Comparison of ENCODE assay signal across 17 cellular contexts in the genomic region with DNA sequence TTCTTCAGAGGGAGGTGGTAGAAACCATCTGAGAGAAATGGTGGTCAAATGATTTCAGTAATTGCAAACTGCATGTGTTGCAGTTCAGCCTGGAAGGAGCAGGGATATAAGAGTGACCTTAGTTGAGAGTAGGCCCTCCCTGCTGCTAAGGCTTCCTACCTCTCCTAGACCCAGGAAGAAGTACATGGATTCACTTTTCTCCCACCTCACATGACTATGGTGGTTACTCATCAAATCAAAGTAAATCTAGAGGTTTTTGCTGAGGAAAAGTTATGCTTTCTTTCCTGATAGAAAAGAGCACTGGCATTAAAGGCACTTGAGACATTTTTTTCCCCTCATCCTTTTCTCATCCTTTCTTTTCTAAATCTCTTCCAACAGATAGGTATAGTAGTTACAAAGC.
"Had no signal": no experiment of that assay in that cellular context is flagged by ENCODE, and none has a peak within 500 bp of the region (broad histone marks: within the 10 kb centered on the region; RNA-seq: fewer than 3 reads in every experiment).

No MANE protein-coding gene starts in this region.

- H3K4me1 ChIP-seq: colonic mucosa, upper lobe of left lung had no signal

- H3K27me3 ChIP-seq: colonic mucosa, upper lobe of left lung had no signal

- H3K27ac Mint-ChIP-seq: activated CD8-positive, alpha-beta memory T cell treated with anti-CD3 and anti-CD28 coated beads, Interleukin-2, amount 10 ng/mL, durations not matched to agents 7 days and 5 days; activated naive CD8-positive, alpha-beta T cell treated with anti-CD3 and anti-CD28 coated beads for 36 hours; activated T-cell treated with anti-CD3 and anti-CD28 coated beads, Interleukin-2, amount 50 U/mL, for 24 hours; stimulated activated naive CD8-positive, alpha-beta T cell treated with anti-CD3 and anti-CD28 coated beads, Interleukin-15, Interleukin-2, amounts not matched to agents 100 ng/mL and 50 ng/mL, for 24 hours had no signal

- ATAC-seq: activated CD4-positive, CD25-positive, alpha-beta regulatory T cell treated with anti-CD3 and anti-CD28 coated beads, Interleukin-2, amount 50 U/mL, for 24 hours; activated CD8-positive, alpha-beta memory T cell treated with anti-CD3 and anti-CD28 coated beads, Interleukin-2, amount 10 ng/mL, durations not matched to agents 7 days and 5 days; left cardiac atrium had no signal

- H3K27me3 Mint-ChIP-seq: activated CD8-positive, alpha-beta memory T cell treated with anti-CD3 and anti-CD28 coated beads, Interleukin-2, amount 10 ng/mL, durations not matched to agents 7 days and 5 days; activated T-cell treated with anti-CD3 and anti-CD28 coated beads, Interleukin-2, amount 50 U/mL, for 24 hours had no signal

- H3K9me3 ChIP-seq: colonic mucosa, upper lobe of left lung had no signal

- H3K4me3 ChIP-seq: colonic mucosa, upper lobe of left lung had no signal

- H3K9me3 Mint-ChIP-seq: activated naive CD8-positive, alpha-beta T cell treated with anti-CD3 and anti-CD28 coated beads for 36 hours; activated T-cell treated with anti-CD3 and anti-CD28 coated beads, Interleukin-2, amount 50 U/mL, for 24 hours; nephron; stimulated activated naive CD8-positive, alpha-beta T cell treated with anti-CD3 and anti-CD28 coated beads, Interleukin-15, Interleukin-2, amounts not matched to agents 100 ng/mL and 50 ng/mL, for 24 hours had no signal

- H3K27ac ChIP-seq: colonic mucosa, upper lobe of left lung had no signal

- H3K4me3 Mint-ChIP-seq: activated CD8-positive, alpha-beta memory T cell treated with anti-CD3 and anti-CD28 coated beads, Interleukin-2, amount 10 ng/mL, durations not matched to agents 7 days and 5 days; activated naive CD8-positive, alpha-beta T cell treated with anti-CD3 and anti-CD28 coated beads for 36 hours; activated T-cell treated with anti-CD3 and anti-CD28 coated beads, Interleukin-2, amount 50 U/mL, for 24 hours; nephron; stimulated activated naive CD8-positive, alpha-beta T cell treated with anti-CD3 and anti-CD28 coated beads, Interleukin-15, Interleukin-2, amounts not matched to agents 100 ng/mL and 50 ng/mL, for 24 hours had no signal

- H3K36me3 ChIP-seq: colonic mucosa, upper lobe of left lung had no signal

- DNase-seq: activated CD4-positive, alpha-beta T cell treated with anti-CD3 and anti-CD28 coated beads, Interleukin-2, amount 50 U/mL, for 4 hours; activated CD8-positive, alpha-beta memory T cell treated with anti-CD3 and anti-CD28 coated beads, Interleukin-2, amount 10 ng/mL, durations not matched to agents 7 days and 5 days; activated gamma-delta T cell; activated naive CD8-positive, alpha-beta T cell treated with anti-CD3 and anti-CD28 coated beads for 36 hours; activated T-cell treated with anti-CD3 and anti-CD28 coated beads, Interleukin-2, amount 50 U/mL, for 24 hours; aorta; colonic mucosa; effector CD4-positive, alpha-beta T cell; hippocampal formation; left cardiac atrium; occipital lobe; stimulated activated CD4-positive, alpha-beta T cell treated with anti-CD3 and anti-CD28 coated beads, Interleukin-4, amount 100 ng/mL, for 1 hour; stimulated activated CD8-positive, alpha-beta memory T cell treated with anti-CD3 and anti-CD28 coated beads, Interleukin-4, amount 100 ng/mL, for 48 hours; upper lobe of left lung had no signal
